31 cellular contexts compared by ENCODE assay signal in the genomic region with DNA sequence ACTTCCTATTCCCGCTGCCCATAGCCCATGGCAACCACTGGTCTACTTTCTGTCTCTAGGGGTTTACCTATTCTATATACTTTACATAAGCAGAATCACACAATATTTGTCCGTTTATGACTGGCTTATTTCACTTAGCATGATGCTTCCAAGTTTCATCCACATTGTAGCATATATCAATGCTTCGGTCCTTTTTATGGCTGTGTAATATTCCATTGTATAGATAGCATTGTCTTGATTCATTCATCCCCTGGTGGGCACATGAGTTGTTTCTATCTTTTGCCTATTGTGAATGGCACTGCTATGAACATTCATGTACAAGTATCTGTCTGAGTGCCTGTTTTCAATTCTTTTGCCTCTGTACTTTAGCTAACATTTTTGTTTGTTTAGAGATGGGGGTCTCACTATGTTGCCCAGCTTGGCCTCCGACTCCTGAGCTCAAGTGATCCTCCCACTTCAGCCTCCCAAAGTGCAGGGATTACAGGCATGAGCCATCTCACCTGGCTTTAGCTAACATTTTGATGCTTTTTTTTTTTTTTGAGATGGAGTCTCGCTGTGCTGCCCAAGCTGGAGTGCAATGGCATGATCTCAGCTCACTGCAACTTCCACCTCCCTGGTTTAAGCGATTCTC.
"Had no signal": no experiment of that assay in that cellular context is flagged by ENCODE, and none has a peak within 500 bp of the region (broad histone marks: within the 10 kb centered on the region; RNA-seq: fewer than 3 reads in every experiment).

No MANE protein-coding gene starts in this region.

- H3K27ac ChIP-seq: body of pancreas, esophagus muscularis mucosa, foreskin keratinocyte, gastrocnemius medialis had no signal

- H3K9me3 ChIP-seq: adrenal gland, body of pancreas, esophagus muscularis mucosa, gastrocnemius medialis, heart left ventricle had no signal

- ATAC-seq: activated CD4-positive, CD25-positive, alpha-beta regulatory T cell treated with anti-CD3 and anti-CD28 coated beads, Interleukin-2, amount 50 U/mL, for 24 hours; activated CD8-positive, alpha-beta T cell treated with anti-CD3 and anti-CD28 coated beads for 36 hours; activated T-cell treated with anti-CD3 and anti-CD28 coated beads, Interleukin-2, amount 50 U/mL, for 4 hours; activated T-helper 17 cell treated with anti-CD3 and anti-CD28 coated beads, Interleukin-2, amount 50 U/mL, for 72 hours; body of pancreas; effector memory CD8-positive, alpha-beta T cell; foreskin keratinocyte; gastrocnemius medialis; heart left ventricle had no signal

- DNase-seq: activated B cell treated with CpG ODN at 0.5 μM for 24 hours; activated CD4-positive, alpha-beta T cell treated with anti-CD3 and anti-CD28 coated beads for 48 hours; activated CD4-positive, alpha-beta T cell treated with anti-CD3 and anti-CD28 coated beads, Interleukin-2, amount 50 U/mL, for 1 hour; activated CD4-positive, alpha-beta T cell treated with anti-CD3 and anti-CD28 coated beads, Interleukin-2, amount 50 U/mL, for 48 hours; activated CD8-positive, alpha-beta memory T cell treated with anti-CD3 and anti-CD28 coated beads for 24 hours; activated CD8-positive, alpha-beta T cell treated with anti-CD3 and anti-CD28 coated beads for 36 hours; activated effector memory CD4-positive, alpha-beta T cell treated with Interleukin-2 at 50 U/mL for 16 hours; activated gamma-delta T cell treated with Interleukin-2 at 50 U/mL for 16 hours; activated naive CD4-positive, alpha-beta T cell treated with anti-CD3 and anti-CD28 coated beads, Interleukin-2, amount 50 U/mL, for 16 hours; activated naive CD4-positive, alpha-beta T cell treated with Interleukin-2 at 50 U/mL for 16 hours; activated T-cell treated with anti-CD3 and anti-CD28 coated beads, Interleukin-2, amount 50 U/mL, for 4 hours; adrenal gland; amygdala; aorta; body of pancreas; caudate nucleus; cortex of kidney; dermis blood vessel endothelial cell; effector CD4-positive, alpha-beta T cell; effector memory CD8-positive, alpha-beta T cell; erythroblast; foreskin keratinocyte; gastrocnemius medialis; glutamatergic neuron; T-helper 2 cell had no signal

- H3K27ac Mint-ChIP-seq: activated B cell treated with CpG ODN at 0.5 μM for 24 hours; activated CD8-positive, alpha-beta T cell treated with anti-CD3 and anti-CD28 coated beads for 36 hours; activated naive CD8-positive, alpha-beta T cell; activated T-helper 17 cell treated with anti-CD3 and anti-CD28 coated beads, Interleukin-2, amount 50 U/mL, for 72 hours had no signal

- H3K27me3 ChIP-seq: adrenal gland, body of pancreas, foreskin keratinocyte, gastrocnemius medialis, heart left ventricle had no signal

- H3K4me3 ChIP-seq: adrenal gland, body of pancreas, esophagus muscularis mucosa, gastrocnemius medialis, heart left ventricle had no signal

- H3K36me3 ChIP-seq: adrenal gland, esophagus muscularis mucosa, gastrocnemius medialis, heart left ventricle had no signal

- H3K4me3 Mint-ChIP-seq: activated B cell treated with CpG ODN at 0.5 μM for 24 hours; activated CD8-positive, alpha-beta T cell treated with anti-CD3 and anti-CD28 coated beads for 36 hours; activated naive CD8-positive, alpha-beta T cell; activated T-cell treated with anti-CD3 and anti-CD28 coated beads, Interleukin-2, amount 50 U/mL, for 4 hours; effector memory CD8-positive, alpha-beta T cell had no signal

- H3K27me3 Mint-ChIP-seq: activated B cell treated with CpG ODN at 0.5 μM for 24 hours; activated CD8-positive, alpha-beta T cell treated with anti-CD3 and anti-CD28 coated beads for 36 hours; activated naive CD8-positive, alpha-beta T cell; effector memory CD8-positive, alpha-beta T cell had no signal

- FAIRE-seq: colon had no signal

- H3K9me3 Mint-ChIP-seq: activated B cell treated with CpG ODN at 0.5 μM for 24 hours; activated T-cell treated with anti-CD3 and anti-CD28 coated beads, Interleukin-2, amount 50 U/mL, for 4 hours; effector memory CD8-positive, alpha-beta T cell had no signal

- H3K36me3 Mint-ChIP-seq: activated naive CD8-positive, alpha-beta T cell had no signal
